1 cellular context compared by ENCODE assay signal in the genomic region with DNA sequence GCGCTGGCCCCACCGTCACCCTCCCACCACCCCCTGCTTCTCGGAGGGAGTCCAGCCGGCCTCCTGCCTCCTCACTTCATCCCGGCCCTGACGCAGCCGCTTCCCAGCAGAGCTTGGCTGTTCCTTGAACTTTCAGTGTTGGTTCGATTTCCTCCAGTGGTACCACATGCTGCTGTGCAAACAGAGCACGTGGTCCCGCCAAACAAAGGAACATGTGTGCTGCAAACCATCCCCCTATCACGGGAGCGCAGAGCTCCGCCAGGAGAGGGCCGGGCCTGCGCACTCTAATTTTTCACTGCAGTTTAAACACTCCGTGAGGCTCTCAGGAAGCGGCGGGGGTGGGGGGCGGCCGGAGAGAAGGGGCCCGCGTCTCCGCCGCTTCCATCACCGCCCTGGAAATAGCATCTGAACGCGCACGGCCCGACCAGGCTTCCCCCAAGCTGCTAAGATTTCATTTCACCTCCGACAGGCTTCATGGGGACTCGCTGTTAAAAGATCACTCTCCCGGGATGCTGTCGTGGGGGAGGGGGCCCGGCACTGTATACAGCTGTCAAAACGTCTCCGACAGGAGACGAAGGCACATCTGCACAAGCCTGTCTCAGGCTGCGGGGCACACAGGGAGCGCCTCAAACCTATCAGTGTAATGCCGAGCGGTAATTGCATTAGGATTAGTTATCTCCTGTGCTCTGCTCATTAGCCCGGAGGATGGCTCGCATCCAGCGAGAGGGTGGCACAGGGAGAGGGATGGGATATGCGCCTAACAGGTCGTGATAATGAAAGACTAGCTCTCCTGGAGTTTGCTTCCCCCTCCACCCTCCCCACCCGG.
A peak's percentile ranks its signal among the peaks of the same experiment; 100 is the strongest.
TF ChIP-seq lines count a peak whose summit lies in the region.

No MANE protein-coding gene starts in this region.

TF ChIP-seq in SK-N-SH treated with all-trans-retinoic acid at 6 μM for 48 hours, 23 proteins besides CTCF, POLR2A, EP300 and RAD21 (continued from another document):
- TF ChIP-seq, protein P1, sequence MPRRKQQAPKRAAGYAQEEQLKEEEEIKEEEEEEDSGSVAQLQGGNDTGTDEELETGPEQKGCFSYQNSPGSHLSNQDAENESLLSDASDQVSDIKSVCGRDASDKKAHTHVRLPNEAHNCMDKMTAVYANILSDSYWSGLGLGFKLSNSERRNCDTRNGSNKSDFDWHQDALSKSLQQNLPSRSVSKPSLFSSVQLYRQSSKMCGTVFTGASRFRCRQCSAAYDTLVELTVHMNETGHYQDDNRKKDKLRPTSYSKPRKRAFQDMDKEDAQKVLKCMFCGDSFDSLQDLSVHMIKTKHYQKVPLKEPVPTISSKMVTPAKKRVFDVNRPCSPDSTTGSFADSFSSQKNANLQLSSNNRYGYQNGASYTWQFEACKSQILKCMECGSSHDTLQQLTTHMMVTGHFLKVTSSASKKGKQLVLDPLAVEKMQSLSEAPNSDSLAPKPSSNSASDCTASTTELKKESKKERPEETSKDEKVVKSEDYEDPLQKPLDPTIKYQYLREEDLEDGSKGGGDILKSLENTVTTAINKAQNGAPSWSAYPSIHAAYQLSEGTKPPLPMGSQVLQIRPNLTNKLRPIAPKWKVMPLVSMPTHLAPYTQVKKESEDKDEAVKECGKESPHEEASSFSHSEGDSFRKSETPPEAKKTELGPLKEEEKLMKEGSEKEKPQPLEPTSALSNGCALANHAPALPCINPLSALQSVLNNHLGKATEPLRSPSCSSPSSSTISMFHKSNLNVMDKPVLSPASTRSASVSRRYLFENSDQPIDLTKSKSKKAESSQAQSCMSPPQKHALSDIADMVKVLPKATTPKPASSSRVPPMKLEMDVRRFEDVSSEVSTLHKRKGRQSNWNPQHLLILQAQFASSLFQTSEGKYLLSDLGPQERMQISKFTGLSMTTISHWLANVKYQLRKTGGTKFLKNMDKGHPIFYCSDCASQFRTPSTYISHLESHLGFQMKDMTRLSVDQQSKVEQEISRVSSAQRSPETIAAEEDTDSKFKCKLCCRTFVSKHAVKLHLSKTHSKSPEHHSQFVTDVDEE (CRISPR knock-in tag; IDR thresholded peaks at IDR 0.05), result peak; percentile 46; the same call in 1 of the 2 replicates
- TF ChIP-seq, protein P2, sequence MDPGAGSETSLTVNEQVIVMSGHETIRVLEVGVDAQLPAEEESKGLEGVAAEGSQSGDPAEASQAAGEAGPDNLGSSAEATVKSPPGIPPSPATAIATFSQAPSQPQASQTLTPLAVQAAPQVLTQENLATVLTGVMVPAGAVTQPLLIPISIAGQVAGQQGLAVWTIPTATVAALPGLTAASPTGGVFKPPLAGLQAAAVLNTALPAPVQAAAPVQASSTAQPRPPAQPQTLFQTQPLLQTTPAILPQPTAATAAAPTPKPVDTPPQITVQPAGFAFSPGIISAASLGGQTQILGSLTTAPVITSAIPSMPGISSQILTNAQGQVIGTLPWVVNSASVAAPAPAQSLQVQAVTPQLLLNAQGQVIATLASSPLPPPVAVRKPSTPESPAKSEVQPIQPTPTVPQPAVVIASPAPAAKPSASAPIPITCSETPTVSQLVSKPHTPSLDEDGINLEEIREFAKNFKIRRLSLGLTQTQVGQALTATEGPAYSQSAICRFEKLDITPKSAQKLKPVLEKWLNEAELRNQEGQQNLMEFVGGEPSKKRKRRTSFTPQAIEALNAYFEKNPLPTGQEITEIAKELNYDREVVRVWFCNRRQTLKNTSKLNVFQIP (CRISPR knock-in tag; IDR thresholded peaks at IDR 0.05; ENCODE audit: borderline replicate concordance, low read depth), result no peak
- TF ChIP-seq GLIS3 (CRISPR knock-in tag; IDR thresholded peaks at IDR 0.05), result no peak
- no peak for TF ChIP-seq ZNF70 (CRISPR knock-in tag; IDR thresholded peaks at IDR 0.05)
- TF ChIP-seq SNAI2 (CRISPR knock-in tag; IDR thresholded peaks at IDR 0.05), result peak; percentile 31; the same call in 1 of the 2 replicates
- TF ChIP-seq CSDC2 (CRISPR knock-in tag; IDR thresholded peaks at IDR 0.05), result no peak
- TF ChIP-seq PPARA (CRISPR knock-in tag; IDR thresholded peaks at IDR 0.05; ENCODE audit: borderline replicate concordance), result no peak; the same call in 1 of the 2 replicates
- TF ChIP-seq ZC3H10 (CRISPR knock-in tag; IDR thresholded peaks at IDR 0.05), result no peak
